ENCODE assay signal across 19 cellular contexts in the genomic region with DNA sequence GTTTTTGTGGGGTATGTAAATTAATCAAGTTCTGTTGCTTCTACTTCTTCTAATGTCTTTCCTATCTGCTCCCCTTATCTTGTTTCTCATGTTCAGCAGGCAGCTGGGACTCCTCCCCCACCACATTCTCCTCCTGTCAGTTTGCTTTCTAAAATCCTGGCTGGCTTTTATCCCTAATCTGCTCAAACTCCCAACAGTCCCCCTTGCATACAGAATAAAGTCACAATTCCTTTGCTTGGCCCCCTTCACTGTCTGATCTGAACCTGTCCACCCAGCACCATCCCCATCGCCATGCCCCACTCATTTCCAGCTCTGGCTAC. TPM values are rescaled to one million over a fixed set of nuclear protein-coding genes. Genes with fewer than 3 reads are reported as not detected.
"Had no signal": no experiment of that assay in that cellular context is flagged by ENCODE, and none has a peak within 500 bp of the region (broad histone marks: within the 10 kb centered on the region; RNA-seq: fewer than 3 reads in every experiment).

No MANE protein-coding gene starts in this region.

- H3K4me3 Mint-ChIP-seq: activated CD4-positive, alpha-beta T cell treated with anti-CD3 and anti-CD28 coated beads, Interleukin-2, amount 10 ng/mL, durations not matched to agents 24 days and 14 days; activated CD8-positive, alpha-beta T cell treated with anti-CD3 and anti-CD28 coated beads, Interleukin-2, amount 10 ng/mL, durations not matched to agents 7 days and 5 days; activated T-cell treated with anti-CD3 and anti-CD28 coated beads, Interleukin-2, amount 50 U/mL, for 4 hours; memory B cell; naive thymus-derived CD8-positive, alpha-beta T cell; stimulated activated naive B cell treated with anti-CD40 and anti-IgM and Interleukin-4, amounts not matched to agents 10 μg/mL and 1 μg/mL and 100 μg/mL, for 72 hours had no signal

- H3K27ac ChIP-seq: ascending aorta, dorsolateral prefrontal cortex, left ventricle myocardium inferior, vagina had no signal

- H3K27ac Mint-ChIP-seq: activated CD4-positive, alpha-beta T cell treated with anti-CD3 and anti-CD28 coated beads, Interleukin-2, amount 10 ng/mL, durations not matched to agents 24 days and 14 days; activated CD8-positive, alpha-beta T cell treated with anti-CD3 and anti-CD28 coated beads, Interleukin-2, amount 10 ng/mL, durations not matched to agents 7 days and 5 days; memory B cell; naive thymus-derived CD8-positive, alpha-beta T cell; stimulated activated naive B cell treated with anti-CD40 and anti-IgM and Interleukin-4, amounts not matched to agents 10 μg/mL and 1 μg/mL and 100 μg/mL, for 72 hours had no signal

- ATAC-seq: activated CD8-positive, alpha-beta T cell treated with anti-CD3 and anti-CD28 coated beads, Interleukin-2, amount 10 ng/mL, durations not matched to agents 7 days and 5 days; activated T-cell treated with anti-CD3 and anti-CD28 coated beads, Interleukin-2, amount 50 U/mL, for 4 hours; naive thymus-derived CD8-positive, alpha-beta T cell; stimulated activated naive B cell treated with anti-CD40 and anti-IgM and Interleukin-4, amounts not matched to agents 10 μg/mL and 1 μg/mL and 100 μg/mL, for 72 hours had no signal

- H3K36me3 ChIP-seq: ascending aorta, left ventricle myocardium inferior, vagina had no signal

- H3K9me3 ChIP-seq: ascending aorta, left ventricle myocardium inferior, vagina had no signal

- H3K9me3 Mint-ChIP-seq: activated T-cell treated with anti-CD3 and anti-CD28 coated beads, Interleukin-2, amount 50 U/mL, for 4 hours had no signal

- H3K27me3 ChIP-seq: ascending aorta, dorsolateral prefrontal cortex, vagina had no signal

- H3K4me3 ChIP-seq: ascending aorta, dorsolateral prefrontal cortex, left ventricle myocardium inferior, vagina had no signal

- DNase-seq: activated CD4-positive, alpha-beta T cell treated with anti-CD3 and anti-CD28 coated beads, Interleukin-2, amount 10 ng/mL, durations not matched to agents 24 days and 14 days; activated CD8-positive, alpha-beta T cell treated with anti-CD3 and anti-CD28 coated beads, Interleukin-2, amount 10 ng/mL, durations not matched to agents 7 days and 5 days; activated effector memory CD4-positive, alpha-beta T cell treated with anti-CD3 and anti-CD28 coated beads, Interleukin-2, amount 50 U/mL, for 16 hours; activated naive CD4-positive, alpha-beta T cell treated with anti-CD3 and anti-CD28 coated beads, Interleukin-2, amount 50 U/mL, for 16 hours; activated T-cell treated with anti-CD3 and anti-CD28 coated beads, Interleukin-2, amount 50 U/mL, for 4 hours; dorsolateral prefrontal cortex; erythroblast; foreskin melanocyte; glutamatergic neuron; left ventricle myocardium inferior; naive thymus-derived CD8-positive, alpha-beta T cell; nucleus accumbens; stimulated activated naive B cell treated with anti-CD40 and anti-IgM and Interleukin-4, amounts not matched to agents 10 μg/mL and 1 μg/mL and 100 μg/mL, for 72 hours; T-helper 1 cell; T1000 had no signal

- H3K36me3 Mint-ChIP-seq: memory B cell had no signal

RNA-seq across cellular contexts. Expression of gene CFAP221, which starts 2.2 kb away (rescaled TPM):
- total RNA-seq: activated CD4-positive, alpha-beta T cell treated with anti-CD3 and anti-CD28 coated beads, Interleukin-2, amount 10 ng/mL, durations not matched to agents 24 days and 14 days; activated CD8-positive, alpha-beta T cell treated with anti-CD3 and anti-CD28 coated beads, Interleukin-2, amount 10 ng/mL, durations not matched to agents 7 days and 5 days; activated T-cell treated with anti-CD3 and anti-CD28 coated beads, Interleukin-2, amount 50 U/mL, for 4 hours; ascending aorta; naive thymus-derived CD8-positive, alpha-beta T cell had no signal
- polyA plus RNA-seq: naive thymus-derived CD8-positive, alpha-beta T cell had no signal

RNA-seq across cellular contexts. Expression of gene SCTR, which starts 22.1 kb away (rescaled TPM):
- total RNA-seq: activated CD4-positive, alpha-beta T cell treated with anti-CD3 and anti-CD28 coated beads, Interleukin-2, amount 10 ng/mL, durations not matched to agents 24 days and 14 days; activated CD8-positive, alpha-beta T cell treated with anti-CD3 and anti-CD28 coated beads, Interleukin-2, amount 10 ng/mL, durations not matched to agents 7 days and 5 days; activated T-cell treated with anti-CD3 and anti-CD28 coated beads, Interleukin-2, amount 50 U/mL, for 4 hours; ascending aorta; kidney epithelial cell; naive thymus-derived CD8-positive, alpha-beta T cell; vagina had no signal
- polyA plus RNA-seq: naive thymus-derived CD8-positive, alpha-beta T cell had no signal
